11 cellular contexts compared by ENCODE assay signal in genomic region chr6:139308284-139308916, GRCh38.
DNase-seq lines count a peak whose midpoint lies in the region; ATAC-seq and TF ChIP-seq lines count a peak whose summit lies in the region.
"Had no signal": no experiment of that assay in that cellular context is flagged by ENCODE, and none has a peak within 500 bp of the region (broad histone marks: within the 10 kb centered on the region; RNA-seq: fewer than 3 reads in every experiment).

No MANE protein-coding gene starts in this region.

- DNase-seq in ELR (ENCODE audit: low read depth) (peak; percentile 34), fibroblast of pulmonary artery (ENCODE audit: low read depth) (peak; percentile 15), OCI-M2 (lab: John Stamatoyannopoulos, UW; ENCODE audit: unreplicated experiment) (no peak), GM19240 (ENCODE audit: insufficient read length, low spot score) (no peak)
- DNase-seq: DMS79 treated with DMSO at 0.1 percent for 48 hours, NCI-H1092 treated with DMSO at 0.1 percent for 48 hours, T-cell had no signal

- no peak for TF ChIP-seq CTCF in fibroblast of pulmonary artery (IDR thresholded peaks at IDR 0.05; ENCODE audit: low read length, missing control alignments)

- ATAC-seq in GM21390 (IDR thresholded peaks at IDR 0.05; ENCODE audit: unreplicated experiment) (peak; percentile 65), HG03469 (IDR thresholded peaks at IDR 0.05; ENCODE audit: unreplicated experiment) (peak; percentile 67), GM21737 (IDR thresholded peaks at IDR 0.05; ENCODE audit: unreplicated experiment) (no peak), GM18873 (IDR thresholded peaks at IDR 0.05; ENCODE audit: low FRiP score, unreplicated experiment) (no peak)
- ATAC-seq: T-cell had no signal

- H3K4me3 ChIP-seq in fibroblast of pulmonary artery (replicated peaks; ENCODE audit: low read depth, low read length), result no peak overlapping the region

Comparison
In these comparisons a context has a peak if more than half of its experiments do, and no peak if none do; other contexts are left out.
1. DNase-seq: peak in ELR (single experiment) and fibroblast of pulmonary artery (single experiment); none in OCI-M2 (single experiment) and GM19240 (single experiment).
2. ATAC-seq: peak in GM21390 (single experiment) and HG03469 (single experiment); none in GM21737 (single experiment) and GM18873 (single experiment).